ENCODE assay signal across 8 cellular contexts in the genomic region with DNA sequence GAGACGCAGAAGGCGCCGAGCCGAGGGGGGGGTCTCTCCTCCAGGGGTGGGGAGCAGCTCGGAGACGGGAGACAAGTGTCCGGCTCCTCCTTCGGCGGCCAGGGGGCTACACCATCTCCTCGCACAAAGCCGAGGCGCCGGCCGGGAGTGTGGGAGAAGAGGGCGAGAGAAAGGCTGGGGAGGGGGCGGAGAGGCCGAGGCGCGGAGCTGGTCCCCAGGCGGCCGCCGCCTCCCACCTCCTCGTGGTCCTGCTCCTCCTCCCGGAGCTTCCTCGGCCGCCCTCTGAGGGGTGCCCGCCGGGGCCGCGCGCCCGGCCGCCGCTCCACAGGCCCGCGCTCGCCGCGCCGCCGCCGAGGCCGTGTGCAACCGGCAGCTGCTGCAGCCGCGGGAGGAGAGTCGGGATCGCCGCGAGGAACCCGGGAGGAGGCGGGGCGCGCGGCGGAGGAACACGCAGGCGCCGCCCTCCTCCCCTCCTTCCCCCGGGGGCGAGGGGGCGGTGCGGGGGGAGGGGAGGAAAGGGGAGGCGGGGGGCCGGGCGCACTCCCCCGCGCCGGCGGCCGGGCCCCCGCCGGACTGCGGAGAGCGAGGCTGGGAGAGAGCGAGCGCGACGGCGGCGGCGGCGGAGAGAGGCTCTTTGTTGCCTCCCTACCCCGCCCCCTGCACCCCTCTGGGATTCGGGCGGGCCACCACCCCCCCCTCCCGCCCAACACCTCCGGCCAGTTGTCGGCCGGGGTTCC. TPM values are rescaled to one million over a fixed set of nuclear protein-coding genes. Genes with fewer than 3 reads are reported as not detected.
DNase-seq lines count a peak whose midpoint lies in the region; ATAC-seq and TF ChIP-seq lines count a peak whose summit lies in the region.

A gene (minus strand): TSS at position 398 of the 737 bp plus-strand sequence. CDS start 433 bp downstream, outside the sequence.

- H3K27ac Mint-ChIP-seq in activated T-helper 2 cell treated with anti-CD3 and anti-CD28 coated beads, Interferon-gamma antibody, Interleukin-2, Interleukin-4, amounts not matched to agents 10 μg/mL and 5 μg/mL and 100 μg/mL, durations not matched to agents 14 hours and 24 hours and 36 hours = no peak within 1 kb of the TSS

- no peak for TF ChIP-seq CTCF in subcutaneous adipose tissue (IDR thresholded peaks at IDR 0.05; ENCODE audit: low read depth)

- intact Hi-C loops in activated T-helper 2 cell treated with anti-CD3 and anti-CD28 coated beads, Interferon-gamma antibody, Interleukin-2, Interleukin-4, amounts not matched to agents 10 μg/mL and 5 μg/mL and 100 μg/mL, durations not matched to agents 14 hours and 24 hours and 36 hours (cut with micrococcal nuclease) = loop anchor here (10.0 kb wide), 1 partner anchor 178 kb away; no protein-coding TSS in a partner anchor

- H3K36me3 Mint-ChIP-seq in activated T-helper 2 cell treated with anti-CD3 and anti-CD28 coated beads, Interferon-gamma antibody, Interleukin-2, Interleukin-4, amounts not matched to agents 10 μg/mL and 5 μg/mL and 100 μg/mL, durations not matched to agents 14 hours and 24 hours and 36 hours (ENCODE audit: low read depth) = no peaks in the 10 kb centered on the region

- peaks cover 9% of the 10 kb centered on the region for H3K4me1 Mint-ChIP-seq in activated T-helper 2 cell treated with anti-CD3 and anti-CD28 coated beads, Interferon-gamma antibody, Interleukin-2, Interleukin-4, amounts not matched to agents 10 μg/mL and 5 μg/mL and 100 μg/mL, durations not matched to agents 14 hours and 24 hours and 36 hours (ENCODE audit: low read depth)

- peak within 1 kb of the TSS; percentile 85 for H3K4me3 Mint-ChIP-seq in activated T-helper 2 cell treated with anti-CD3 and anti-CD28 coated beads, Interferon-gamma antibody, Interleukin-2, Interleukin-4, amounts not matched to agents 10 μg/mL and 5 μg/mL and 100 μg/mL, durations not matched to agents 14 hours and 24 hours and 36 hours (ENCODE audit: low read depth)

- peaks cover 62% of the 10 kb centered on the region for H3K27me3 Mint-ChIP-seq in activated T-helper 2 cell treated with anti-CD3 and anti-CD28 coated beads, Interferon-gamma antibody, Interleukin-2, Interleukin-4, amounts not matched to agents 10 μg/mL and 5 μg/mL and 100 μg/mL, durations not matched to agents 14 hours and 24 hours and 36 hours (ENCODE audit: low read depth)

- H3K9me3 Mint-ChIP-seq in activated T-helper 2 cell treated with anti-CD3 and anti-CD28 coated beads, Interferon-gamma antibody, Interleukin-2, Interleukin-4, amounts not matched to agents 10 μg/mL and 5 μg/mL and 100 μg/mL, durations not matched to agents 14 hours and 24 hours and 36 hours = no peaks in the 10 kb centered on the region

- DNase-seq in NCI-H2029 (lab: John Stamatoyannopoulos, UW) (peak; percentile 65), NCI-H2029 treated with DMSO at 0.1 percent for 48 hours (lab: John Stamatoyannopoulos, UW) (no peak), NOMO-1 (lab: John Stamatoyannopoulos, UW; ENCODE audit: unreplicated experiment in 2 of 2) (peak; percentile 25 to 26), fibroblast of peridontal ligament (ENCODE audit: extremely low read depth) (peak; percentile 69), myocyte (ENCODE audit: low read depth) (peak; percentile 89)
- no peak for DNase-seq in activated T-helper 2 cell treated with anti-CD3 and anti-CD28 coated beads, Interferon-gamma antibody, Interleukin-2, Interleukin-4, amounts not matched to agents 10 μg/mL and 5 μg/mL and 100 μg/mL, durations not matched to agents 14 hours and 24 hours and 36 hours (ENCODE audit: low spot score)

- peak; percentile 50 for ATAC-seq in HG03571 (IDR thresholded peaks at IDR 0.05; ENCODE audit: unreplicated experiment)

RNA-seq across cellular contexts. Expression of the gene that starts here (rescaled TPM):
- 0.11 and 0.14 TPM in 2 replicates for total RNA-seq in activated T-helper 2 cell treated with anti-CD3 and anti-CD28 coated beads, Interferon-gamma antibody, Interleukin-2, Interleukin-4, amounts not matched to agents 10 μg/mL and 5 μg/mL and 100 μg/mL, durations not matched to agents 14 hours and 24 hours and 36 hours
- total RNA-seq in myocyte (70.3 and 88.1 TPM in 2 replicates), subcutaneous adipose tissue (10 to 100 TPM; 28.4 to 53.3 (median 32.6) TPM)
- polyA plus RNA-seq in myocyte (2012) = 65.8 TPM

Comparison
In these comparisons a context has a peak if more than half of its experiments do, and no peak if none do; other contexts are left out.
1. RNA of the gene that starts here (total RNA-seq): 70.3 to 88.1 TPM in myocyte and 28.4 to 53.3 TPM in subcutaneous adipose tissue; 0.11 to 0.14 TPM in activated T-helper 2 cell treated with anti-CD3 and anti-CD28 coated beads, Interferon-gamma antibody, Interleukin-2, Interleukin-4, amounts not matched to agents 10 μg/mL and 5 μg/mL and 100 μg/mL, durations not matched to agents 14 hours and 24 hours and 36 hours; every median in the first group is over 10 times any median in the second.
2. DNase-seq: peak in NCI-H2029 (single experiment), NOMO-1 (2 of 2), fibroblast of peridontal ligament (single experiment) and myocyte (single experiment); none in NCI-H2029 treated with DMSO at 0.1 percent for 48 hours (single experiment) and activated T-helper 2 cell treated with anti-CD3 and anti-CD28 coated beads, Interferon-gamma antibody, Interleukin-2, Interleukin-4, amounts not matched to agents 10 μg/mL and 5 μg/mL and 100 μg/mL, durations not matched to agents 14 hours and 24 hours and 36 hours (single experiment).